Comparison of ENCODE assay signal across 21 cellular contexts in genomic region chr10:1601371-1601906, GRCh38.
"Had no signal": no experiment of that assay in that cellular context is flagged by ENCODE, and none has a peak within 500 bp of the region (broad histone marks: within the 10 kb centered on the region; RNA-seq: fewer than 3 reads in every experiment).

No MANE protein-coding gene starts in this region.

- H3K4me1 Mint-ChIP-seq: activated naive CD4-positive, alpha-beta T cell treated with anti-CD3 and anti-CD28 coated beads, Interleukin-2, amount 50 U/mL, for 24 hours; endodermal cell had no signal

- H3K27ac ChIP-seq: brain microvascular endothelial cell, coronary artery, thoracic aorta had no signal

- H3K27ac Mint-ChIP-seq: activated CD4-positive, alpha-beta memory T cell treated with anti-CD3 and anti-CD28 coated beads for 36 hours; activated naive CD4-positive, alpha-beta T cell treated with anti-CD3 and anti-CD28 coated beads, Interleukin-2, amount 50 U/mL, for 24 hours; endodermal cell; nephron progenitor cell; stimulated activated naive B cell treated with anti-CD40 and anti-IgM and Interleukin-4, amounts not matched to agents 10 μg/mL and 1 μg/mL and 100 μg/mL, for 72 hours had no signal

- DNase-seq: activated CD4-positive, alpha-beta memory T cell treated with anti-CD3 and anti-CD28 coated beads for 36 hours; activated CD4-positive, alpha-beta T cell treated with anti-CD3 and anti-CD28 coated beads for 48 hours; activated gamma-delta T cell; activated T-cell treated with anti-CD3 and anti-CD28 coated beads for 4 hours; aorta; brain microvascular endothelial cell; glutamatergic neuron; hippocampal formation; left ventricle myocardium superior; mucosa of descending colon; nephron progenitor cell; retina; stimulated activated CD4-positive, alpha-beta T cell treated with anti-CD3 and anti-CD28 coated beads, Interleukin-2, amount 100 ng/mL, for 48 hours; stimulated activated CD8-positive, alpha-beta memory T cell treated with anti-CD3 and anti-CD28 coated beads, Interleukin-4, amount 100 ng/mL, for 48 hours; stimulated activated naive B cell treated with anti-CD40 and anti-IgM and Interleukin-4, amounts not matched to agents 10 μg/mL and 1 μg/mL and 100 μg/mL, for 72 hours had no signal

- H3K36me3 ChIP-seq: brain microvascular endothelial cell, thoracic aorta had no signal

- H3K9me3 ChIP-seq: mucosa of descending colon, thoracic aorta had no signal

- H3K4me3 ChIP-seq: coronary artery, mucosa of descending colon, thoracic aorta had no signal

- ATAC-seq: left ventricle myocardium superior; mucosa of descending colon; SK-N-SH treated with all-trans-retinoic acid at 6 μM for 48 hours; stimulated activated naive B cell treated with anti-CD40 and anti-IgM and Interleukin-4, amounts not matched to agents 10 μg/mL and 1 μg/mL and 100 μg/mL, for 72 hours had no signal

- H3K27me3 ChIP-seq: brain microvascular endothelial cell had no signal

- H3K4me3 Mint-ChIP-seq: activated CD4-positive, alpha-beta memory T cell treated with anti-CD3 and anti-CD28 coated beads for 36 hours; activated naive CD4-positive, alpha-beta T cell treated with anti-CD3 and anti-CD28 coated beads, Interleukin-2, amount 50 U/mL, for 24 hours; endodermal cell; nephron progenitor cell; stimulated activated naive B cell treated with anti-CD40 and anti-IgM and Interleukin-4, amounts not matched to agents 10 μg/mL and 1 μg/mL and 100 μg/mL, for 72 hours had no signal

- H3K36me3 Mint-ChIP-seq: activated CD4-positive, alpha-beta memory T cell treated with anti-CD3 and anti-CD28 coated beads for 36 hours; activated naive CD4-positive, alpha-beta T cell treated with anti-CD3 and anti-CD28 coated beads, Interleukin-2, amount 50 U/mL, for 24 hours had no signal

- H3K9me3 Mint-ChIP-seq: activated CD4-positive, alpha-beta memory T cell treated with anti-CD3 and anti-CD28 coated beads for 36 hours; activated naive CD4-positive, alpha-beta T cell treated with anti-CD3 and anti-CD28 coated beads, Interleukin-2, amount 50 U/mL, for 24 hours; endodermal cell; nephron progenitor cell; stimulated activated naive B cell treated with anti-CD40 and anti-IgM and Interleukin-4, amounts not matched to agents 10 μg/mL and 1 μg/mL and 100 μg/mL, for 72 hours had no signal

- FAIRE-seq: frontal cortex had no signal
